In the genomic region with DNA sequence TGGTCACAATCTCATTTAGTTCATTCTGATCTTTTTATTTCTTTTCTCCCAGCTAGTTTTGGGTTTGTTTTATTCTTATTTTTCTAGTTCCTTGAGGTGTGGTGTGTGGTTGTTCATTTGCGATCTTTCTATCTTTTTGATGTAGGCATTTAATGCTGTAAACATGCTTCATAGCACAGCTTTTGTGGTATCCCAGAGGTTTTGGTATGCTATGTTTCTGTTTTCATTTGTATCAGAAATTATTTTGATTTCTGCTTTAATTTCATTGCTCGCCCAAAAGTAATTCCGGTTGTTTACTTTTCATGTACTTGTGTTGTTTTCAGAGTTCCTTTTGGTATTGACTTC, we compare ENCODE assay signal across 23 cellular contexts. TPM values are rescaled to one million over a fixed set of nuclear protein-coding genes. Genes with fewer than 3 reads are reported as not detected.
A peak's percentile ranks its signal among the peaks of the same experiment; 100 is the strongest.
DNase-seq lines count a peak whose midpoint lies in the region; ATAC-seq and TF ChIP-seq lines count a peak whose summit lies in the region.
"Had no signal": no experiment of that assay in that cellular context is flagged by ENCODE, and none has a peak within 500 bp of the region (broad histone marks: within the 10 kb centered on the region; RNA-seq: fewer than 3 reads in every experiment).

No MANE protein-coding gene starts in this region.

- no peak for TF ChIP-seq CTCF in osteoblast (IDR thresholded peaks at IDR 0.05; ENCODE audit: extremely low read depth, low read depth, low read length)

- CTCF ChIA-PET in activated CD4-positive, alpha-beta memory T cell treated with anti-CD3 and anti-CD28 coated beads, Interleukin-2, amount 10 ng/mL, durations not matched to agents 7 days and 5 days (lab: Charles Lee), result no interaction called here

- H3K4me3 Mint-ChIP-seq in activated T-cell treated with anti-CD3 and anti-CD28 coated beads, Interleukin-2, amount 50 U/mL, for 72 hours, result peak overlapping the region; percentile 22 to 59
- no peak overlapping the region for H3K4me3 Mint-ChIP-seq in activated CD4-positive, alpha-beta memory T cell treated with anti-CD3 and anti-CD28 coated beads, Interleukin-2, amount 10 ng/mL, durations not matched to agents 7 days and 5 days
- H3K4me3 Mint-ChIP-seq in dendritic cell treated with granulocyte-macrophage colony-stimulating factor and Interleukin-4, amounts not matched to agents 40 ng/mL and 50 ng/mL, for 4 days, result no peak overlapping the region
- no peak overlapping the region for H3K4me3 Mint-ChIP-seq in stimulated activated naive B cell treated with anti-CD40 and anti-IgM and Interleukin-4, amounts not matched to agents 10 μg/mL and 1 μg/mL and 100 μg/mL, for 72 hours
- H3K4me3 Mint-ChIP-seq: GM23338, HFFc6 had no signal

- peaks cover 15 to 24% of the 10 kb centered on the region in 2 donors for H3K36me3 Mint-ChIP-seq in activated T-cell treated with anti-CD3 and anti-CD28 coated beads, Interleukin-2, amount 50 U/mL, for 72 hours (ENCODE audit: insufficient read depth in 2 of 2)
- H3K36me3 Mint-ChIP-seq in activated CD4-positive, alpha-beta memory T cell treated with anti-CD3 and anti-CD28 coated beads, Interleukin-2, amount 10 ng/mL, durations not matched to agents 7 days and 5 days (ENCODE audit: low read depth), result peaks cover 38% of the 10 kb centered on the region
- peaks cover 27% of the 10 kb centered on the region for H3K36me3 Mint-ChIP-seq in dendritic cell treated with granulocyte-macrophage colony-stimulating factor and Interleukin-4, amounts not matched to agents 40 ng/mL and 50 ng/mL, for 4 days (ENCODE audit: low read depth)
- peaks cover 31 to 36% of the 10 kb centered on the region in 2 donors for H3K36me3 Mint-ChIP-seq in stimulated activated naive B cell treated with anti-CD40 and anti-IgM and Interleukin-4, amounts not matched to agents 10 μg/mL and 1 μg/mL and 100 μg/mL, for 72 hours

- H3K9me3 Mint-ChIP-seq in activated T-cell treated with anti-CD3 and anti-CD28 coated beads, Interleukin-2, amount 50 U/mL, for 72 hours, result peaks cover 5 to 6% of the 10 kb centered on the region in 2 donors
- peaks cover 22% of the 10 kb centered on the region for H3K9me3 Mint-ChIP-seq in activated CD4-positive, alpha-beta memory T cell treated with anti-CD3 and anti-CD28 coated beads, Interleukin-2, amount 10 ng/mL, durations not matched to agents 7 days and 5 days
- peaks cover 11% of the 10 kb centered on the region for H3K9me3 Mint-ChIP-seq in dendritic cell treated with granulocyte-macrophage colony-stimulating factor and Interleukin-4, amounts not matched to agents 40 ng/mL and 50 ng/mL, for 4 days
- peaks cover 7 to 14% of the 10 kb centered on the region in 2 donors for H3K9me3 Mint-ChIP-seq in stimulated activated naive B cell treated with anti-CD40 and anti-IgM and Interleukin-4, amounts not matched to agents 10 μg/mL and 1 μg/mL and 100 μg/mL, for 72 hours

- H3K79me2 ChIP-seq in osteoblast (ENCODE audit: insufficient read depth, low read length), result peaks cover 56% of the 10 kb centered on the region

- H3K4me2 ChIP-seq in osteoblast (ENCODE audit: insufficient read depth, low read length), result no peak overlapping the region
- H3K4me2 ChIP-seq: BLaER1, GM23338 had no signal

- no peaks in the 10 kb centered on the region for H3K36me3 ChIP-seq in osteoblast (ENCODE audit: insufficient read depth, low read length)
- H3K36me3 ChIP-seq: heart left ventricle had no signal

- no peaks in the 10 kb centered on the region for H3K27me3 Mint-ChIP-seq in activated T-cell treated with anti-CD3 and anti-CD28 coated beads, Interleukin-2, amount 50 U/mL, for 72 hours (ENCODE audit: low read depth)
- no peaks in the 10 kb centered on the region for H3K27me3 Mint-ChIP-seq in activated CD4-positive, alpha-beta memory T cell treated with anti-CD3 and anti-CD28 coated beads, Interleukin-2, amount 10 ng/mL, durations not matched to agents 7 days and 5 days
- no peaks in the 10 kb centered on the region for H3K27me3 Mint-ChIP-seq in dendritic cell treated with granulocyte-macrophage colony-stimulating factor and Interleukin-4, amounts not matched to agents 40 ng/mL and 50 ng/mL, for 4 days
- no peaks in the 10 kb centered on the region for H3K27me3 Mint-ChIP-seq in stimulated activated naive B cell treated with anti-CD40 and anti-IgM and Interleukin-4, amounts not matched to agents 10 μg/mL and 1 μg/mL and 100 μg/mL, for 72 hours

- DNase-seq in activated T-cell treated with anti-CD3 and anti-CD28 coated beads, Interleukin-2, amount 50 U/mL, for 72 hours, result no peak
- DNase-seq in activated T-cell treated with anti-CD3 and anti-CD28 coated beads for 4 hours (no peak), osteoblast (ENCODE audit: insufficient read length, low spot score, missing footprints) (no peak), SKM-1 (lab: John Stamatoyannopoulos, UW; ENCODE audit: unreplicated experiment) (no peak)
- DNase-seq in activated CD4-positive, alpha-beta memory T cell treated with anti-CD3 and anti-CD28 coated beads, Interleukin-2, amount 10 ng/mL, durations not matched to agents 7 days and 5 days, result no peak
- DNase-seq in stimulated activated naive B cell treated with anti-CD40 and anti-IgM and Interleukin-4, amounts not matched to agents 10 μg/mL and 1 μg/mL and 100 μg/mL, for 72 hours, result no peak
- DNase-seq: ACHN; activated effector memory CD4-positive, alpha-beta T cell treated with anti-CD3 and anti-CD28 coated beads, Interleukin-2, amount 50 U/mL, for 16 hours; cerebellar nuclear complex; heart left ventricle; HFFc6; mammary epithelial cell; NCI-H1092 treated with DMSO at 0.1 percent for 48 hours; NCI-H187 treated with DMSO at 0.1 percent for 48 hours; NCI-H526; psoas muscle; SIG-M5; substantia nigra had no signal

- no peaks in the 10 kb centered on the region for H3K9me3 ChIP-seq in osteoblast (ENCODE audit: low read depth, low read length)
- H3K9me3 ChIP-seq: psoas muscle had no signal

- no peak overlapping the region for H2AFZ ChIP-seq in osteoblast (ENCODE audit: low read length)
- H2AFZ ChIP-seq: GM23338 had no signal

- peak overlapping the region; percentile 64 for H3K27ac Mint-ChIP-seq in activated T-cell treated with anti-CD3 and anti-CD28 coated beads, Interleukin-2, amount 50 U/mL, for 72 hours
- peak overlapping the region; percentile 3 for H3K27ac Mint-ChIP-seq in activated CD4-positive, alpha-beta memory T cell treated with anti-CD3 and anti-CD28 coated beads, Interleukin-2, amount 10 ng/mL, durations not matched to agents 7 days and 5 days
- peak overlapping the region; percentile 14 for H3K27ac Mint-ChIP-seq in dendritic cell treated with granulocyte-macrophage colony-stimulating factor and Interleukin-4, amounts not matched to agents 40 ng/mL and 50 ng/mL, for 4 days
- peak overlapping the region; percentile 72 for H3K27ac Mint-ChIP-seq in stimulated activated naive B cell treated with anti-CD40 and anti-IgM and Interleukin-4, amounts not matched to agents 10 μg/mL and 1 μg/mL and 100 μg/mL, for 72 hours
- H3K27ac Mint-ChIP-seq: GM23338, HFFc6 had no signal

- no peaks in the 10 kb centered on the region for H3K4me1 ChIP-seq in osteoblast (ENCODE audit: insufficient read depth, low read length)
- H3K4me1 ChIP-seq: BLaER1 had no signal

- peaks cover 36% of the 10 kb centered on the region for H3K4me1 Mint-ChIP-seq in activated T-cell treated with anti-CD3 and anti-CD28 coated beads, Interleukin-2, amount 50 U/mL, for 72 hours (ENCODE audit: low read depth)
- peaks cover 25% of the 10 kb centered on the region for H3K4me1 Mint-ChIP-seq in activated CD4-positive, alpha-beta memory T cell treated with anti-CD3 and anti-CD28 coated beads, Interleukin-2, amount 10 ng/mL, durations not matched to agents 7 days and 5 days
- H3K4me1 Mint-ChIP-seq in dendritic cell treated with granulocyte-macrophage colony-stimulating factor and Interleukin-4, amounts not matched to agents 40 ng/mL and 50 ng/mL, for 4 days (ENCODE audit: low read depth), result peaks cover 50% of the 10 kb centered on the region
- H3K4me1 Mint-ChIP-seq in stimulated activated naive B cell treated with anti-CD40 and anti-IgM and Interleukin-4, amounts not matched to agents 10 μg/mL and 1 μg/mL and 100 μg/mL, for 72 hours, result peaks cover 29 to 55% of the 10 kb centered on the region in 2 donors

- no peak overlapping the region for H3K27ac ChIP-seq in osteoblast (ENCODE audit: low read depth, low read length)
- H3K27ac ChIP-seq: BLaER1, heart left ventricle, psoas muscle had no signal

- ATAC-seq in activated T-cell treated with anti-CD3 and anti-CD28 coated beads, Interleukin-2, amount 50 U/mL, for 72 hours (replicated peaks in 1 of 2), result peak; percentile 17 to 77
- no peak for ATAC-seq in stimulated activated naive B cell treated with anti-CD40 and anti-IgM and Interleukin-4, amounts not matched to agents 10 μg/mL and 1 μg/mL and 100 μg/mL, for 72 hours (replicated peaks)
- no peak for ATAC-seq in GM21390 (IDR thresholded peaks at IDR 0.05; ENCODE audit: unreplicated experiment)
- ATAC-seq: GM23338, heart left ventricle, Panc1, psoas muscle had no signal

- intact Hi-C loops in dendritic cell treated with granulocyte-macrophage colony-stimulating factor and Interleukin-4, amounts not matched to agents 40 ng/mL and 50 ng/mL, for 4 days (cut with micrococcal nuclease), result no loop called here

- peaks cover 38% of the 10 kb centered on the region for H4K20me1 ChIP-seq in osteoblast (ENCODE audit: insufficient read depth, low read length)

- no peaks in the 10 kb centered on the region for H3K27me3 ChIP-seq in osteoblast (ENCODE audit: insufficient read depth, low read length)
- H3K27me3 ChIP-seq: BLaER1, heart left ventricle had no signal

- no peak overlapping the region for H3K4me3 ChIP-seq in osteoblast (ENCODE audit: insufficient read depth, low read length)
- H3K4me3 ChIP-seq: BLaER1, GM23338, heart left ventricle, psoas muscle had no signal

- POLR2A ChIA-PET in activated CD4-positive, alpha-beta memory T cell treated with anti-CD3 and anti-CD28 coated beads, Interleukin-2, amount 10 ng/mL, durations not matched to agents 7 days and 5 days (lab: Charles Lee), result interaction anchor here (1.1 kb wide), 1 partner anchor 13 kb away, joined by 8 read pairs; a partner anchor contains a TSS

RNA-seq across cellular contexts. Expression of a gene that starts 12.6 kb away (rescaled TPM):
- 10 to 100 TPM; 22.3 to 24.9 TPM for total RNA-seq in activated T-cell treated with anti-CD3 and anti-CD28 coated beads, Interleukin-2, amount 50 U/mL, for 72 hours
- total RNA-seq in activated CD4-positive, alpha-beta memory T cell treated with anti-CD3 and anti-CD28 coated beads, Interleukin-2, amount 10 ng/mL, durations not matched to agents 7 days and 5 days, result 10 to 100 TPM; 26.4 to 27.5 TPM
- 58.6 and 66.6 TPM in 2 replicates for total RNA-seq in osteoblast

RNA-seq across cellular contexts. Expression of a gene that starts 45.0 kb away (rescaled TPM):
- total RNA-seq in activated T-cell treated with anti-CD3 and anti-CD28 coated beads, Interleukin-2, amount 50 U/mL, for 72 hours, result under 1 TPM; 0.19 to 0.31 TPM
- under 1 TPM; 0.30 to 0.40 TPM for total RNA-seq in activated CD4-positive, alpha-beta memory T cell treated with anti-CD3 and anti-CD28 coated beads, Interleukin-2, amount 10 ng/mL, durations not matched to agents 7 days and 5 days
- total RNA-seq in osteoblast, result 33.9 and 34.0 TPM in 2 replicates

Comparison
In these comparisons a context has a peak if more than half of its experiments do, and no peak if none do; other contexts are left out.
1. ATAC-seq: peak in activated T-cell treated with anti-CD3 and anti-CD28 coated beads, Interleukin-2, amount 50 U/mL, for 72 hours (2 of 2); none in stimulated activated naive B cell treated with anti-CD40 and anti-IgM and Interleukin-4, amounts not matched to agents 10 μg/mL and 1 μg/mL and 100 μg/mL, for 72 hours (0 of 2) and GM21390 (single experiment).
2. H3K27ac Mint-ChIP-seq: peak in every context shown above with its lines; median percentile 72 in stimulated activated naive B cell treated with anti-CD40 and anti-IgM and Interleukin-4, amounts not matched to agents 10 μg/mL and 1 μg/mL and 100 μg/mL, for 72 hours; 64 in activated T-cell treated with anti-CD3 and anti-CD28 coated beads, Interleukin-2, amount 50 U/mL, for 72 hours; 14 in dendritic cell treated with granulocyte-macrophage colony-stimulating factor and Interleukin-4, amounts not matched to agents 40 ng/mL and 50 ng/mL, for 4 days; 3 in activated CD4-positive, alpha-beta memory T cell treated with anti-CD3 and anti-CD28 coated beads, Interleukin-2, amount 10 ng/mL, durations not matched to agents 7 days and 5 days.
3. H3K4me3 Mint-ChIP-seq: peak in activated T-cell treated with anti-CD3 and anti-CD28 coated beads, Interleukin-2, amount 50 U/mL, for 72 hours (2 of 2); none in activated CD4-positive, alpha-beta memory T cell treated with anti-CD3 and anti-CD28 coated beads, Interleukin-2, amount 10 ng/mL, durations not matched to agents 7 days and 5 days (single experiment), dendritic cell treated with granulocyte-macrophage colony-stimulating factor and Interleukin-4, amounts not matched to agents 40 ng/mL and 50 ng/mL, for 4 days (single experiment) and stimulated activated naive B cell treated with anti-CD40 and anti-IgM and Interleukin-4, amounts not matched to agents 10 μg/mL and 1 μg/mL and 100 μg/mL, for 72 hours (0 of 2).
4. RNA of a gene that starts 45.0 kb away (total RNA-seq): 33.9 to 34.0 TPM in osteoblast; 0.30 to 0.40 TPM in activated CD4-positive, alpha-beta memory T cell treated with anti-CD3 and anti-CD28 coated beads, Interleukin-2, amount 10 ng/mL, durations not matched to agents 7 days and 5 days and 0.19 to 0.31 TPM in activated T-cell treated with anti-CD3 and anti-CD28 coated beads, Interleukin-2, amount 50 U/mL, for 72 hours; every median in the first group is over 10 times any median in the second.